8 cellular contexts compared by ENCODE assay signal in genomic region chr4:6268650-6269399, GRCh38.
A peak's percentile ranks its signal among the peaks of the same experiment; 100 is the strongest.
DNase-seq lines count a peak whose midpoint lies in the region; ATAC-seq and TF ChIP-seq lines count a peak whose summit lies in the region.

No MANE protein-coding gene starts in this region.

- intact Hi-C loops in dendritic cell treated with granulocyte-macrophage colony-stimulating factor and Interleukin-4, amounts not matched to agents 40 ng/mL and 50 ng/mL, for 4 days (cut with micrococcal nuclease), result no loop called here

- no peak for TF ChIP-seq CTCF in GM20000 (IDR thresholded peaks at IDR 0.05; ENCODE audit: extremely low read depth, missing control alignments)

- no peaks in the 10 kb centered on the region for H3K9me3 Mint-ChIP-seq in dendritic cell treated with granulocyte-macrophage colony-stimulating factor and Interleukin-4, amounts not matched to agents 40 ng/mL and 50 ng/mL, for 4 days

- peak overlapping the region; percentile 61 for H3K4me3 Mint-ChIP-seq in dendritic cell treated with granulocyte-macrophage colony-stimulating factor and Interleukin-4, amounts not matched to agents 40 ng/mL and 50 ng/mL, for 4 days

- H3K27me3 Mint-ChIP-seq in dendritic cell treated with granulocyte-macrophage colony-stimulating factor and Interleukin-4, amounts not matched to agents 40 ng/mL and 50 ng/mL, for 4 days, result peaks cover 59% of the 10 kb centered on the region

- H2AFZ ChIP-seq in neuron (ENCODE audit: low read depth, low read length), result peak overlapping the region; percentile 78

- peak; percentile 23 for DNase-seq in DMS114 treated with DMSO at 0.1 percent for 48 hours (lab: John Stamatoyannopoulos, UW; ENCODE audit: unreplicated experiment)
- no peak for DNase-seq in NCI-H1048 (lab: John Stamatoyannopoulos, UW)
- DNase-seq in GM20000 (ENCODE audit: low spot score), result no peak

- H3K9ac ChIP-seq in HUES48 (ENCODE audit: low read depth, low read length), result no peak overlapping the region

- no peak overlapping the region for H3K27ac Mint-ChIP-seq in dendritic cell treated with granulocyte-macrophage colony-stimulating factor and Interleukin-4, amounts not matched to agents 40 ng/mL and 50 ng/mL, for 4 days

- H3K27me3 ChIP-seq in HUES48 (ENCODE audit: control insufficient read depth, insufficient read depth, low read length), result peaks cover 6% of the 10 kb centered on the region; the same call in 1 of the 2 replicates
- peaks cover 8% of the 10 kb centered on the region for H3K27me3 ChIP-seq in neuron (ENCODE audit: insufficient read depth, low read length)

- peak overlapping the region; percentile 63 for H3K4me3 ChIP-seq in HUES48 (ENCODE audit: low read depth, low read length)
- H3K4me3 ChIP-seq in neuron (ENCODE audit: low read length), result peak overlapping the region; percentile 59

- peaks cover 25% of the 10 kb centered on the region for H3K4me1 Mint-ChIP-seq in dendritic cell treated with granulocyte-macrophage colony-stimulating factor and Interleukin-4, amounts not matched to agents 40 ng/mL and 50 ng/mL, for 4 days (ENCODE audit: low read depth)

- H3K36me3 ChIP-seq in HUES48 (ENCODE audit: control insufficient read depth, insufficient read depth, low read length) (peaks cover 3% of the 10 kb centered on the region; the same call in 1 of the 2 replicates), neuron (ENCODE audit: insufficient read depth, low read length) (no peaks in the 10 kb centered on the region)

- H3K27ac ChIP-seq in HUES48 (ENCODE audit: low read depth, low read length), result no peak overlapping the region

- peaks cover 16% of the 10 kb centered on the region for H3K4me1 ChIP-seq in HUES48 (ENCODE audit: control insufficient read depth, insufficient read depth, low read length)
- H3K4me1 ChIP-seq in neuron (ENCODE audit: insufficient read depth, low read length), result peaks cover 19% of the 10 kb centered on the region

- ATAC-seq in HG02759 (IDR thresholded peaks at IDR 0.05; ENCODE audit: unreplicated experiment) (no peak), GM21717 (IDR thresholded peaks at IDR 0.05; ENCODE audit: unreplicated experiment) (no peak)

- H3K9me3 ChIP-seq in HUES48 (ENCODE audit: control insufficient read depth, insufficient read depth, low read length) (no peaks in the 10 kb centered on the region), neuron (ENCODE audit: low read length) (no peaks in the 10 kb centered on the region)

- H3K36me3 Mint-ChIP-seq in dendritic cell treated with granulocyte-macrophage colony-stimulating factor and Interleukin-4, amounts not matched to agents 40 ng/mL and 50 ng/mL, for 4 days (ENCODE audit: low read depth), result no peaks in the 10 kb centered on the region
